ENCODE assay signal across 9 cellular contexts in the genomic region with DNA sequence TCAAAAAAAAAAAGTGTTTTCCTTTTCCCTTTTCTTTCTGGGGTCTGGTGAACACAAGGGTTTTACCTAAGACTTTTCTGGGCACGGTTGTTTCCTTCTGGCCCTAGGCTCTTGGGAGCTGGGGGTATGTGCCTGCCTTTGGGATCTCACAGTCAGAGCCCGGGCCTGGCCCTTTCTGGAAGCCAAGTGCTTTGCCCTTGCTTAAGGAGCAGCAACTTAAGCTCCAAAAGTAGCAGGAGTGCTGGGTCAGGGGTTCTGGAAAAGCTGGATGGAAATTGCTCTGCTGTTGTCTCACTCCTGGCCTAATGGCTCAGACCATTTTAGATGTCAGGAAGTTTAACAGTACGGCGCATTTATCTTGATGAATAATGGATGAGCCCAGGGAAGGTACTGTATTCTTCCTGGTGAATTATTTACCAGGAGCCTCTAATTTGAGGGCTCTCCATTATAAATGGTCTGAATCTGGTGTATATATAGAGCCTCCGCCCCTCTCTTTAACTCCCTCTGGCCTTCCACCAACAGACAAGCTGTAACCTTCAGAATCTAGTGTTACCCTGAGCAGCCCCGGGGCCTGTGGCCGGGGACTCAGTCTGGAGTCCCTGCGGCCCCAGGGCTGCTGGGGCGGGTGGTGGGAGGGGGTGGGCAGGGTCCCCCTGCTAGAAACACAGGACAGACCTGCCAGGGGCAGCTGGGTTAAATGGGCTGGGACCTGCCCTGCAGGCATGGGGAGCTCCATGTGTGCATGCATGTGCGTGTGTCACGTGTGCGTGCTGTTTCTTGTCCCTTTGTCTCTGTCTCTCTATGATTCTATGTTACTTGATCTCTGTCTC. TPM values are rescaled to one million over a fixed set of nuclear protein-coding genes. Genes with fewer than 3 reads are reported as not detected.
DNase-seq lines count a peak whose midpoint lies in the region; ATAC-seq lines count a peak whose summit lies in the region.
"Had no signal": no experiment of that assay in that cellular context is flagged by ENCODE, and none has a peak within 500 bp of the region (broad histone marks: within the 10 kb centered on the region; RNA-seq: fewer than 3 reads in every experiment).

No MANE protein-coding gene starts in this region.

- DNase-seq in COR-L47 (lab: John Stamatoyannopoulos, UW) (peak; percentile 24), NCI-H748 treated with DMSO at 0.1 percent for 48 hours (lab: John Stamatoyannopoulos, UW) (peak; percentile 21), left colon (no peak), G401 (ENCODE audit: low spot score) (no peak), GM19240 (ENCODE audit: insufficient read length, low spot score) (no peak), SKM-1 treated with dmso at 0.1 percent for 144 hours (lab: John Stamatoyannopoulos, UW; ENCODE audit: unreplicated experiment) (no peak)
- DNase-seq: CD4-positive, CD25-positive, alpha-beta regulatory T cell; Peyer's patch; sigmoid colon had no signal

- in situ Hi-C loops in G401 (cut with HindIII; ENCODE audit: low sequenced_read_pairs) = no loop called here

- intact Hi-C loops in left colon (cut with DNase I, micrococcal nuclease) = no loop called here

- peak; percentile 92 for ATAC-seq in left colon

RNA-seq across cellular contexts. Expression of a gene that starts 37.5 kb away (rescaled TPM):
- 1 to 10 TPM; 8.0 to 9.7 TPM for total RNA-seq in left colon
- 237 and 257 TPM in 2 replicates for total RNA-seq in G401 (2014; rRNA removed; shearing (Covaris generic))

RNA-seq across cellular contexts. Expression of a gene that starts 54.2 kb away (rescaled TPM):
- total RNA-seq in left colon = 100 to 1,000 TPM; 109 to 122 TPM
- 13.8 and 14.1 TPM in 2 replicates for total RNA-seq in G401 (2014; rRNA removed; shearing (Covaris generic))

RNA-seq across cellular contexts. Expression of a gene that starts 54.4 kb away (rescaled TPM):
- 10 to 100 TPM; 62.5 to 75.0 TPM for total RNA-seq in left colon
- total RNA-seq in G401 (2014; rRNA removed; shearing (Covaris generic)) = 51.0 and 92.2 TPM in 2 replicates

RNA-seq across cellular contexts. Expression of a gene that starts 57.4 kb away (rescaled TPM):
- total RNA-seq in left colon = 10 to 100 TPM; 22.8 to 30.1 TPM
- 43.1 and 46.2 TPM in 2 replicates for total RNA-seq in G401 (2014; rRNA removed; shearing (Covaris generic))

RNA-seq across cellular contexts. Expression of a gene that starts 60.0 kb away (rescaled TPM):
- 10 to 100 TPM; 14.9 to 15.3 TPM for total RNA-seq in left colon
- 29.0 and 33.1 TPM in 2 replicates for total RNA-seq in G401 (2014; rRNA removed; shearing (Covaris generic))

Comparison
In these comparisons a context has a peak if more than half of its experiments do, and no peak if none do; other contexts are left out.
1. DNase-seq: peak in COR-L47 (single experiment) and NCI-H748 treated with DMSO at 0.1 percent for 48 hours (single experiment); none in left colon (0 of 2), G401 (single experiment), GM19240 (single experiment) and SKM-1 treated with dmso at 0.1 percent for 144 hours (single experiment).
2. RNA of a gene that starts 37.5 kb away (total RNA-seq): 237 to 257 TPM in G401; 8.0 to 9.7 TPM in left colon; every median in the first group is over 10 times any median in the second.